ENCODE assay signal across 8 cellular contexts in genomic region chr21:46458315-46459023, GRCh38. TPM values are rescaled to one million over a fixed set of nuclear protein-coding genes. Genes with fewer than 3 reads are reported as not detected.
DNase-seq lines count a peak whose midpoint lies in the region; ATAC-seq and TF ChIP-seq lines count a peak whose summit lies in the region.

TSS of gene DIP2A (plus strand) at chr21:46458891. CDS start at chr21:46459132, 241 bp downstream.

- H3K4me3 ChIP-seq in MM.1S (ENCODE audit: low read length) (peak within 1 kb of the TSS; percentile 96), fibroblast of the aortic adventitia (ENCODE audit: low read depth, low read length) (peak within 1 kb of the TSS; percentile 82)

- ATAC-seq in stimulated activated naive CD8-positive, alpha-beta T cell treated with anti-CD3 and anti-CD28 coated beads, Interleukin-15, Interleukin-2, amounts not matched to agents 100 U/mL and 50 U/mL, for 24 hours, result peak; percentile 98

- peak within 1 kb of the TSS; percentile 68 to 92 (median 91) for H3K27ac Mint-ChIP-seq in nephron

- no peaks in the 10 kb centered on the region for H3K27me3 Mint-ChIP-seq in nephron (ENCODE audit: low read depth)

- H3K4me3 Mint-ChIP-seq in nephron, result peak within 1 kb of the TSS; percentile 93 to 96 (median 96)

- in situ Hi-C loops in G401 (cut with HindIII; ENCODE audit: low sequenced_read_pairs), result no loop called here

- no peaks in the 10 kb centered on the region for H3K9me3 ChIP-seq in MM.1S (replicated peaks; ENCODE audit: insufficient read depth, low read length)

- peaks cover 13% of the 10 kb centered on the region; the same call in 1 of the 2 replicates for H3K4me1 ChIP-seq in MM.1S (ENCODE audit: low read length)

- H3K9me3 Mint-ChIP-seq in nephron, result no peaks in the 10 kb centered on the region

- H4K20me1 ChIP-seq in MM.1S (ENCODE audit: insufficient read depth, low read length), result no peaks in the 10 kb centered on the region

- TF ChIP-seq CTCF in MM.1S (IDR thresholded peaks at IDR 0.05; ENCODE audit: low read length), result no peak
- TF ChIP-seq CTCF in fibroblast of the aortic adventitia (IDR thresholded peaks at IDR 0.05; ENCODE audit: insufficient read depth, low read length), result no peak
- TF ChIP-seq CTCF in nephron (IDR thresholded peaks at IDR 0.05; ENCODE audit: unreplicated experiment in 3 of 3), result no peak

- no peaks in the 10 kb centered on the region for H3K9me2 ChIP-seq in MM.1S (replicated peaks; ENCODE audit: insufficient read depth, low read length)

- peak within 1 kb of the TSS; percentile 81 for H3K4me2 ChIP-seq in MM.1S (ENCODE audit: low read depth, low read length)

- H3K4me1 Mint-ChIP-seq in nephron, result peaks cover 25% of the 10 kb centered on the region

- H3K36me3 ChIP-seq in MM.1S (replicated peaks; ENCODE audit: insufficient read depth, low read length), result no peaks in the 10 kb centered on the region

- peak within 1 kb of the TSS; percentile 97 for H3K9ac ChIP-seq in MM.1S (ENCODE audit: low read length)

- peaks cover 4% of the 10 kb centered on the region; the same call in 1 of the 2 replicates for H3F3A ChIP-seq in MM.1S (ENCODE audit: insufficient read depth, low read length)

- peaks cover 16% of the 10 kb centered on the region for H3K36me3 Mint-ChIP-seq in nephron (ENCODE audit: low read depth)

- DNase-seq in G401 (ENCODE audit: low spot score) (peak; percentile 94), HCEC 1CT (peak; percentile 97), MM.1S (peak; percentile 100), SHP77 treated with DMSO at 0.1 percent for 48 hours (lab: John Stamatoyannopoulos, UW) (peak; percentile 81), fibroblast of the aortic adventitia (ENCODE audit: low read depth) (peak; percentile 94)
- DNase-seq in activated effector memory CD4-positive, alpha-beta T cell treated with anti-CD3 and anti-CD28 coated beads, Interleukin-2, amount 50 U/mL, for 16 hours, result peak; percentile 97
- DNase-seq in stimulated activated naive CD8-positive, alpha-beta T cell treated with anti-CD3 and anti-CD28 coated beads, Interleukin-15, Interleukin-2, amounts not matched to agents 100 U/mL and 50 U/mL, for 24 hours, result peak; percentile 95

- peak within 1 kb of the TSS; percentile 97 for H2AFZ ChIP-seq in MM.1S (ENCODE audit: low read length)

- peaks cover 83% of the 10 kb centered on the region for H3K79me2 ChIP-seq in MM.1S (ENCODE audit: low read length)

- H3K27me3 ChIP-seq in MM.1S (replicated peaks; ENCODE audit: insufficient read depth, low read length), result no peaks in the 10 kb centered on the region

- peak within 1 kb of the TSS; percentile 87 for H3K27ac ChIP-seq in MM.1S (ENCODE audit: low read length)

RNA-seq across cellular contexts. Expression of gene DIP2A, which starts in this region (rescaled TPM):
- 23.2 and 32.4 TPM in 2 replicates for total RNA-seq in G401 (2014; rRNA removed; shearing (Covaris generic))
- 26.5 and 34.4 TPM in 2 replicates for total RNA-seq in fibroblast of the aortic adventitia (ENCODE audit: low replicate concordance)

Comparison
In these comparisons a context has a peak if more than half of its experiments do, and no peak if none do; other contexts are left out.
1. Peak in every context shown above with its lines: DNase-seq, ATAC-seq, H3K4me3 ChIP-seq and H3K27ac ChIP-seq.